In genomic region chr6:134178230-134179044, GRCh38 we compare ENCODE assay signal across 8 cellular contexts.
A peak's percentile ranks its signal among the peaks of the same experiment; 100 is the strongest.
DNase-seq lines count a peak whose midpoint lies in the region; ATAC-seq and TF ChIP-seq lines count a peak whose summit lies in the region.

No MANE protein-coding gene starts in this region.

- POLR2A ChIA-PET in GM10248 (lab: Yijun Ruan, JAX): no interaction called here

- peak; percentile 71 for TF ChIP-seq CTCF in GM10248 (IDR thresholded peaks at IDR 0.05; ENCODE audit: control extremely low read depth, extremely low read depth, low read depth, missing control alignments)
- TF ChIP-seq CTCF in Loucy (conservative IDR thresholded peaks at IDR 0.05; ENCODE audit: low read length): peak; percentile 83

- no peaks in the 10 kb centered on the region for H3K36me3 ChIP-seq in Loucy (ENCODE audit: insufficient read depth, low read length)

- H3K9me3 ChIP-seq in Loucy (ENCODE audit: insufficient read depth, low read depth, low read length): no peaks in the 10 kb centered on the region

- CTCF ChIA-PET in GM10248 (lab: Yijun Ruan, JAX): interaction anchor here (0.9 to 6.6 kb wide), 27 partner anchors 9 to 792 kb away, joined by 3 to 66 read pairs (median 4); no protein-coding TSS in a partner anchor

- H3K4me1 ChIP-seq in Loucy (ENCODE audit: insufficient read depth, low read length, poor library complexity, severe bottlenecking): peaks cover 18% of the 10 kb centered on the region

- ATAC-seq in HG02798 (IDR thresholded peaks at IDR 0.05; ENCODE audit: poor library complexity, unreplicated experiment): no peak

- DNase-seq in GM10248 (ENCODE audit: extremely low spot score) (peak; percentile 54), T-helper 9 cell (peak; percentile 75), astrocyte of the hippocampus (ENCODE audit: low read depth, low spot score) (peak; percentile 95), hepatic stellate cell (ENCODE audit: low spot score) (peak; percentile 85), pulmonary artery endothelial cell (ENCODE audit: low read depth, low spot score) (peak; percentile 92), ureter (ENCODE audit: low spot score) (peak; percentile 88)

- H3K4me3 ChIP-seq in Loucy (ENCODE audit: low read length, poor library complexity, severe bottlenecking): peak overlapping the region; percentile 73

- peak overlapping the region; percentile 84 for H2AFZ ChIP-seq in Loucy (ENCODE audit: low read length)

- H3K9me2 ChIP-seq in Loucy (replicated peaks; ENCODE audit: low read depth, low read length): no peaks in the 10 kb centered on the region

- no peaks in the 10 kb centered on the region for H3F3A ChIP-seq in Loucy (ENCODE audit: low read depth)

- H3K79me2 ChIP-seq in Loucy (ENCODE audit: insufficient read depth, low read length): no peaks in the 10 kb centered on the region

- H3K9ac ChIP-seq in Loucy (ENCODE audit: low read depth, low read length, poor library complexity, severe bottlenecking): peak overlapping the region; percentile 47

- H3K27me3 ChIP-seq in Loucy (ENCODE audit: insufficient read depth, low read length, poor library complexity, severe bottlenecking): no peaks in the 10 kb centered on the region

- peak overlapping the region; percentile 86 for H3K4me2 ChIP-seq in Loucy (ENCODE audit: low read depth, low read length, poor library complexity, severe bottlenecking)

- no peaks in the 10 kb centered on the region for H4K20me1 ChIP-seq in Loucy (ENCODE audit: insufficient read depth, low read length, poor library complexity, severe bottlenecking)
